In the genomic region with DNA sequence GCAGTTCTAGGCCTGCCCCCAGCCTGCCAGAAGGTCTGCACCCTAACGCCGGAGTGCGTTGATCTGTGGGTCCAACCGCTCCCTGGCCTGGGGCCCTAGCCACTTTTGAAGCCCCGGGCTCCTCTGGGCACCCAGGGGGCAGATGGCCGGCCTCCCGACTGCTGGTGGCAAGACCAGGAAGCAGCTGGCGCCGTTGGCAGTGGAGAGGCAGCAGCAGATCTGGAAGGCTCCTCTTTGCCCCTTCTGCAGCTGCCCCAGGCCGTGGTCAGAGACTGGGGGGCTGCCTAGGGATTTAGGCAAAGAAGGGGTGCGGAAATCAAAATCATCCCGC, we compare ENCODE assay signal across 9 cellular contexts. TPM values are rescaled to one million over a fixed set of nuclear protein-coding genes. Genes with fewer than 3 reads are reported as not detected.
DNase-seq lines count a peak whose midpoint lies in the region; ATAC-seq and TF ChIP-seq lines count a peak whose summit lies in the region.
"Had no signal": no experiment of that assay in that cellular context is flagged by ENCODE, and none has a peak within 500 bp of the region (broad histone marks: within the 10 kb centered on the region; RNA-seq: fewer than 3 reads in every experiment).

No MANE protein-coding gene starts in this region.

- H3K4me2 ChIP-seq in GM23338 = peak overlapping the region; percentile 93

- peaks cover 11% of the 10 kb centered on the region for H3K27me3 ChIP-seq in GM23338 (ENCODE audit: insufficient read depth)

- peaks cover 19% of the 10 kb centered on the region for H3K79me2 ChIP-seq in GM23338 (replicated peaks; ENCODE audit: insufficient read depth)

- CTCF ChIA-PET in AG04449 (lab: Yijun Ruan, JAX) = interaction anchor here (0.8 to 1.4 kb wide), 6 partner anchors 10 to 91 kb away, joined by 3 to 5 read pairs (median 3); no protein-coding TSS in a partner anchor

- H4K20me1 ChIP-seq in GM23338 (replicated peaks; ENCODE audit: insufficient read depth) = peaks cover 6% of the 10 kb centered on the region; the same call in 1 of the 2 replicates

- no peak overlapping the region for H3K27ac Mint-ChIP-seq in GM23338
- H3K27ac Mint-ChIP-seq in naive B cell = no peak overlapping the region

- POLR2A ChIA-PET in AG04449 (lab: Yijun Ruan, JAX) = no interaction called here

- 0 out of 2 replicates have a peak overlapping the region, but pooled peaks have one; percentile 87 for H3K27ac ChIP-seq in GM23338 (ENCODE audit: low read depth)

- TF ChIP-seq CTCF in AG04449 (IDR thresholded peaks at IDR 0.05; ENCODE audit: insufficient read depth, low read length, missing control alignments) (no peak), GM23338 (conservative IDR thresholded peaks at IDR 0.05; ENCODE audit: low read depth in 2 of 2) (no peak), choroid plexus epithelial cell (conservative IDR thresholded peaks at IDR 0.05; ENCODE audit: low read depth, low read length) (no peak)

- H3K27me3 Mint-ChIP-seq in GM23338 (ENCODE audit: insufficient read depth, low read depth, poor library complexity) (peaks cover 26% of the 10 kb centered on the region), naive B cell (peaks cover 0 to 7% (median 0%) of the 10 kb centered on the region in 3 donors)

- peaks cover 9% of the 10 kb centered on the region for H3F3A ChIP-seq in GM23338 (replicated peaks; ENCODE audit: low read depth)

- H3K4me1 Mint-ChIP-seq in GM23338 (peaks cover 23% of the 10 kb centered on the region), naive B cell (peaks cover 8 to 14% (median 13%) of the 10 kb centered on the region in 3 donors)

- H3K9me3 Mint-ChIP-seq in GM23338 = no peaks in the 10 kb centered on the region; the same call in 2 of the 3 replicates
- no peaks in the 10 kb centered on the region for H3K9me3 Mint-ChIP-seq in naive B cell

- DNase-seq in AG04449 (ENCODE audit: low read depth, low spot score) = no peak
- no peak for DNase-seq in GM23338 (ENCODE audit: low spot score)
- DNase-seq in choroid plexus epithelial cell (ENCODE audit: low read depth) = no peak
- DNase-seq in naive B cell = peak; percentile 3
- DNase-seq in NCI-H748 (lab: John Stamatoyannopoulos, UW; ENCODE audit: unreplicated experiment) = no peak
- no peak for DNase-seq in HuH-7.5 (ENCODE audit: low spot score)

- peaks cover 9% of the 10 kb centered on the region for H3K4me1 ChIP-seq in GM23338 (ENCODE audit: insufficient read depth)

- peaks cover 11% of the 10 kb centered on the region for H3K36me3 ChIP-seq in GM23338 (ENCODE audit: insufficient read depth)

- peak overlapping the region; percentile 84; the same call in 1 of the 2 replicates for H2AFZ ChIP-seq in GM23338

- H3K4me3 ChIP-seq in AG04449 (ENCODE audit: low read depth, low read length) (peak overlapping the region; percentile 61), GM23338 (peak overlapping the region; percentile 86), choroid plexus epithelial cell (ENCODE audit: low read depth, low read length) (peak overlapping the region; percentile 62)

- H3K9me2 ChIP-seq in GM23338 (ENCODE audit: insufficient read depth) = no peaks in the 10 kb centered on the region

- H3K4me3 Mint-ChIP-seq in GM23338 = peak overlapping the region; percentile 87
- peak overlapping the region in 7 of 8 donors; percentile 36 to 89 (median 70) for H3K4me3 Mint-ChIP-seq in naive B cell

- ATAC-seq in GM23338 = peak; percentile 28
- no peak for ATAC-seq in naive B cell (ENCODE audit: low read depth in 2 of 2)
- ATAC-seq in GM19324 (IDR thresholded peaks at IDR 0.05; ENCODE audit: low FRiP score, unreplicated experiment) = no peak
- no peak for ATAC-seq in HG02884 (IDR thresholded peaks at IDR 0.05; ENCODE audit: unreplicated experiment)

- H3K36me3 Mint-ChIP-seq in GM23338 (ENCODE audit: low read depth) (peaks cover 34% of the 10 kb centered on the region), naive B cell (peaks cover 0 to under 1% of the 10 kb centered on the region in 2 donors)

TF ChIP-seq in GM23338, 12 proteins besides CTCF, POLR2A, EP300 and RAD21 (continues in another document):
- TF ChIP-seq JUNB (IDR thresholded peaks at IDR 0.05; ENCODE audit: unreplicated experiment) (no peak), NANOG (IDR thresholded peaks at IDR 0.05; ENCODE audit: borderline replicate concordance) (no peak), ZNF331 (CRISPR knock-in tag; IDR thresholded peaks at IDR 0.05; ENCODE audit: low read depth) (no peak), ZNF114 (CRISPR knock-in tag; IDR thresholded peaks at IDR 0.05) (no peak), EZH2phosphoT487 (IDR thresholded peaks at IDR 0.05; ENCODE audit: unreplicated experiment) (no peak), EZH2 (IDR thresholded peaks at IDR 0.05; ENCODE audit: low read depth, unreplicated experiment) (no peak)
- TF ChIP-seq, protein P1, sequence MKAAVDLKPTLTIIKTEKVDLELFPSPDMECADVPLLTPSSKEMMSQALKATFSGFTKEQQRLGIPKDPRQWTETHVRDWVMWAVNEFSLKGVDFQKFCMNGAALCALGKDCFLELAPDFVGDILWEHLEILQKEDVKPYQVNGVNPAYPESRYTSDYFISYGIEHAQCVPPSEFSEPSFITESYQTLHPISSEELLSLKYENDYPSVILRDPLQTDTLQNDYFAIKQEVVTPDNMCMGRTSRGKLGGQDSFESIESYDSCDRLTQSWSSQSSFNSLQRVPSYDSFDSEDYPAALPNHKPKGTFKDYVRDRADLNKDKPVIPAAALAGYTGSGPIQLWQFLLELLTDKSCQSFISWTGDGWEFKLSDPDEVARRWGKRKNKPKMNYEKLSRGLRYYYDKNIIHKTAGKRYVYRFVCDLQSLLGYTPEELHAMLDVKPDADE (IDR thresholded peaks at IDR 0.05) = no peak
- TF ChIP-seq, protein P2, sequence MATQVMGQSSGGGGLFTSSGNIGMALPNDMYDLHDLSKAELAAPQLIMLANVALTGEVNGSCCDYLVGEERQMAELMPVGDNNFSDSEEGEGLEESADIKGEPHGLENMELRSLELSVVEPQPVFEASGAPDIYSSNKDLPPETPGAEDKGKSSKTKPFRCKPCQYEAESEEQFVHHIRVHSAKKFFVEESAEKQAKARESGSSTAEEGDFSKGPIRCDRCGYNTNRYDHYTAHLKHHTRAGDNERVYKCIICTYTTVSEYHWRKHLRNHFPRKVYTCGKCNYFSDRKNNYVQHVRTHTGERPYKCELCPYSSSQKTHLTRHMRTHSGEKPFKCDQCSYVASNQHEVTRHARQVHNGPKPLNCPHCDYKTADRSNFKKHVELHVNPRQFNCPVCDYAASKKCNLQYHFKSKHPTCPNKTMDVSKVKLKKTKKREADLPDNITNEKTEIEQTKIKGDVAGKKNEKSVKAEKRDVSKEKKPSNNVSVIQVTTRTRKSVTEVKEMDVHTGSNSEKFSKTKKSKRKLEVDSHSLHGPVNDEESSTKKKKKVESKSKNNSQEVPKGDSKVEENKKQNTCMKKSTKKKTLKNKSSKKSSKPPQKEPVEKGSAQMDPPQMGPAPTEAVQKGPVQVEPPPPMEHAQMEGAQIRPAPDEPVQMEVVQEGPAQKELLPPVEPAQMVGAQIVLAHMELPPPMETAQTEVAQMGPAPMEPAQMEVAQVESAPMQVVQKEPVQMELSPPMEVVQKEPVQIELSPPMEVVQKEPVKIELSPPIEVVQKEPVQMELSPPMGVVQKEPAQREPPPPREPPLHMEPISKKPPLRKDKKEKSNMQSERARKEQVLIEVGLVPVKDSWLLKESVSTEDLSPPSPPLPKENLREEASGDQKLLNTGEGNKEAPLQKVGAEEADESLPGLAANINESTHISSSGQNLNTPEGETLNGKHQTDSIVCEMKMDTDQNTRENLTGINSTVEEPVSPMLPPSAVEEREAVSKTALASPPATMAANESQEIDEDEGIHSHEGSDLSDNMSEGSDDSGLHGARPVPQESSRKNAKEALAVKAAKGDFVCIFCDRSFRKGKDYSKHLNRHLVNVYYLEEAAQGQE (IDR thresholded peaks at IDR 0.05; ENCODE audit: unreplicated experiment) = no peak

RNA-seq across cellular contexts. Expression of a gene that starts 0.4 kb away (rescaled TPM):
- 13.1 and 16.9 TPM in 2 replicates for total RNA-seq in GM23338 (2014; rRNA removed; shearing (Covaris generic))
- 9.7 and 9.9 TPM in 2 replicates for polyA plus RNA-seq in GM23338 (2016; fragmentation: Nextera tagmentation; extraction: Ambion mirVana)
- polyA plus RNA-seq in naive B cell (ENCODE audit: low read depth in 6 of 6) = under 1 TPM in 3 of 6 donors, not detected in 3; 0.24 to 0.79 (median 0.76) TPM

RNA-seq across cellular contexts. Expression of a gene that starts 37.3 kb away (rescaled TPM):
- total RNA-seq in GM23338 (2014; rRNA removed; shearing (Covaris generic)) = 282 and 292 TPM in 2 replicates
- polyA plus RNA-seq in GM23338 (2016; fragmentation: Nextera tagmentation; extraction: Ambion mirVana) (102 and 109 TPM in 2 replicates), naive B cell (ENCODE audit: low read depth in 6 of 6) (100 to 1,000 TPM; 103 to 177 (median 111) TPM)

RNA-seq across cellular contexts. Expression of a gene that starts 37.5 kb away (rescaled TPM):
- total RNA-seq in GM23338 (2014; rRNA removed; shearing (Covaris generic)) = 27.0 and 46.9 TPM in 2 replicates
- polyA plus RNA-seq in GM23338 (2016; fragmentation: Nextera tagmentation; extraction: Ambion mirVana) (21.1 and 21.7 TPM in 2 replicates), naive B cell (ENCODE audit: low read depth in 6 of 6) (10 to 100 TPM; 38.3 to 62.2 (median 46.4) TPM)

RNA-seq across cellular contexts. Expression of a gene that starts 54.6 kb away (rescaled TPM):
- 0.12 and 0.52 TPM in 2 replicates for total RNA-seq in GM23338 (2014; rRNA removed; shearing (Covaris generic))
- polyA plus RNA-seq in GM23338 (2016; fragmentation: Nextera tagmentation; extraction: Ambion mirVana) (0.45 and 1.0 TPM in 2 replicates), naive B cell (ENCODE audit: low read depth in 6 of 6) (not detected)
- total RNA-seq: kidney epithelial cell had no signal
